In the genomic region with DNA sequence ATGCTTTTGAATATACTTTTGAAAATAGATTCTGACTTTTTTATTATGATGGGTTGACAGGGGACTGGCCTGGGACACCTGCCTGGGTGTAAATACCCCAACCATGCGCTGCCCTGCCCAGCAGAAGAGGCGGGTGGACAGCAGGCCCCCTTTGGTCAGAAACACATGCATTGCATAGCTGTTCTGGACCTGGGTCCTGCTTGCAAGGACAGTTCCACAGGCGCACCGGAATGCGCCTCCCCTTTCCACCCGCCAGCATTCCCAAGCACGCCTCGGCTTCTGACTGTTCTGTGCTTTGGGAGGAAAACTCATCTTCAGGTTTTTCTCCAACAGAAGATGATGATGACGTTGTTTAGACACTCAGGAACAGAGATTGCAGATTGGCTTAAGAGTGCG, we compare ENCODE assay signal across 8 cellular contexts. TPM values are rescaled to one million over a fixed set of nuclear protein-coding genes. Genes with fewer than 3 reads are reported as not detected.
DNase-seq lines count a peak whose midpoint lies in the region; ATAC-seq lines count a peak whose summit lies in the region.

No MANE protein-coding gene starts in this region.

- peak overlapping the region; percentile 91 for H4K5ac ChIP-seq in mesendoderm (ENCODE audit: low read length)

- H2AK5ac ChIP-seq in mesendoderm (ENCODE audit: low read length) = no peak overlapping the region

- peaks cover 12% of the 10 kb centered on the region for H3K9me3 Mint-ChIP-seq in stimulated activated naive CD8-positive, alpha-beta T cell treated with anti-CD3 and anti-CD28 coated beads, Interleukin-15, Interleukin-2, amounts not matched to agents 100 ng/mL and 50 ng/mL, for 24 hours
- no peaks in the 10 kb centered on the region for H3K9me3 Mint-ChIP-seq in activated T-helper 2 cell treated with anti-CD3 and anti-CD28 coated beads, Interferon-gamma antibody, Interleukin-2, Interleukin-4, amounts not matched to agents 10 μg/mL and 5 μg/mL and 100 μg/mL, durations not matched to agents 14 hours and 24 hours and 36 hours

- peak overlapping the region; percentile 91 for H3K4me3 Mint-ChIP-seq in stimulated activated naive CD8-positive, alpha-beta T cell treated with anti-CD3 and anti-CD28 coated beads, Interleukin-15, Interleukin-2, amounts not matched to agents 100 ng/mL and 50 ng/mL, for 24 hours
- peak overlapping the region; percentile 87 for H3K4me3 Mint-ChIP-seq in activated T-helper 2 cell treated with anti-CD3 and anti-CD28 coated beads, Interferon-gamma antibody, Interleukin-2, Interleukin-4, amounts not matched to agents 10 μg/mL and 5 μg/mL and 100 μg/mL, durations not matched to agents 14 hours and 24 hours and 36 hours (ENCODE audit: low read depth)

- H3K4me3 ChIP-seq in mesendoderm (ENCODE audit: low read length) = no peak overlapping the region

- peaks cover 14% of the 10 kb centered on the region for H3K79me2 ChIP-seq in mesendoderm (ENCODE audit: control insufficient read depth, insufficient read depth, low read length)

- DNase-seq in stimulated activated naive CD8-positive, alpha-beta T cell treated with anti-CD3 and anti-CD28 coated beads, Interleukin-15, Interleukin-2, amounts not matched to agents 100 U/mL and 50 U/mL, for 24 hours = no peak
- DNase-seq in activated T-helper 2 cell treated with anti-CD3 and anti-CD28 coated beads, Interferon-gamma antibody, Interleukin-2, Interleukin-4, amounts not matched to agents 10 μg/mL and 5 μg/mL and 100 μg/mL, durations not matched to agents 14 hours and 24 hours and 36 hours (ENCODE audit: low spot score) = no peak
- no peak for DNase-seq in mesendoderm
- DNase-seq in NCI-H510A treated with DMSO at 0.1 percent for 48 hours (lab: John Stamatoyannopoulos, UW) = no peak
- no peak for DNase-seq in NCI-H1417 treated with DMSO at 0.1 percent for 48 hours (lab: John Stamatoyannopoulos, UW)

- H2BK120ac ChIP-seq in mesendoderm (ENCODE audit: low read depth, low read length) = no peak overlapping the region

- intact Hi-C loops in activated T-helper 2 cell treated with anti-CD3 and anti-CD28 coated beads, Interferon-gamma antibody, Interleukin-2, Interleukin-4, amounts not matched to agents 10 μg/mL and 5 μg/mL and 100 μg/mL, durations not matched to agents 14 hours and 24 hours and 36 hours (cut with micrococcal nuclease) = loop anchor here (1.0 to 2.0 kb wide), 4 partner anchors 21 to 624 kb away; no protein-coding TSS in a partner anchor

- H3K56ac ChIP-seq in mesendoderm (ENCODE audit: low read length) = no peak overlapping the region

- no peak overlapping the region for H2BK15ac ChIP-seq in mesendoderm (replicated peaks; ENCODE audit: low read depth)

- H4K8ac ChIP-seq in mesendoderm (ENCODE audit: low read depth, low read length) = no peak overlapping the region

- H3K27me3 Mint-ChIP-seq in stimulated activated naive CD8-positive, alpha-beta T cell treated with anti-CD3 and anti-CD28 coated beads, Interleukin-15, Interleukin-2, amounts not matched to agents 100 ng/mL and 50 ng/mL, for 24 hours = peaks cover 28% of the 10 kb centered on the region
- peaks cover 24% of the 10 kb centered on the region for H3K27me3 Mint-ChIP-seq in activated T-helper 2 cell treated with anti-CD3 and anti-CD28 coated beads, Interferon-gamma antibody, Interleukin-2, Interleukin-4, amounts not matched to agents 10 μg/mL and 5 μg/mL and 100 μg/mL, durations not matched to agents 14 hours and 24 hours and 36 hours (ENCODE audit: low read depth)

- H3K4me2 ChIP-seq in mesendoderm (ENCODE audit: low read length) = no peak overlapping the region

- H3K27ac Mint-ChIP-seq in stimulated activated naive CD8-positive, alpha-beta T cell treated with anti-CD3 and anti-CD28 coated beads, Interleukin-15, Interleukin-2, amounts not matched to agents 100 ng/mL and 50 ng/mL, for 24 hours = peak overlapping the region; percentile 87
- no peak overlapping the region for H3K27ac Mint-ChIP-seq in activated T-helper 2 cell treated with anti-CD3 and anti-CD28 coated beads, Interferon-gamma antibody, Interleukin-2, Interleukin-4, amounts not matched to agents 10 μg/mL and 5 μg/mL and 100 μg/mL, durations not matched to agents 14 hours and 24 hours and 36 hours

- no peaks in the 10 kb centered on the region for H3K4me1 ChIP-seq in mesendoderm (ENCODE audit: control insufficient read depth, low read depth, low read length)

- no peaks in the 10 kb centered on the region for H3K36me3 ChIP-seq in mesendoderm (ENCODE audit: control insufficient read depth, insufficient read depth, low read length)

- H3K27ac ChIP-seq in mesendoderm (ENCODE audit: low read depth, low read length) = peak overlapping the region; percentile 11

- H2BK5ac ChIP-seq in mesendoderm (ENCODE audit: low read length) = no peak overlapping the region

- no peak overlapping the region for H3K9ac ChIP-seq in mesendoderm (ENCODE audit: low read length)

- no peak overlapping the region for H3K23ac ChIP-seq in mesendoderm (ENCODE audit: low read length)

- no peaks in the 10 kb centered on the region for H3K27me3 ChIP-seq in mesendoderm (ENCODE audit: insufficient read depth, low read length, poor library complexity)

- H3K4ac ChIP-seq in mesendoderm (ENCODE audit: low read depth, low read length) = no peak overlapping the region

- no peak for ATAC-seq in stimulated activated naive CD8-positive, alpha-beta T cell treated with anti-CD3 and anti-CD28 coated beads, Interleukin-15, Interleukin-2, amounts not matched to agents 100 U/mL and 50 U/mL, for 24 hours
- ATAC-seq in HG03442 (IDR thresholded peaks at IDR 0.05; ENCODE audit: unreplicated experiment) = no peak
- no peak for ATAC-seq in GM18868 (IDR thresholded peaks at IDR 0.05; ENCODE audit: unreplicated experiment)

- peaks cover 10% of the 10 kb centered on the region for H3K79me1 ChIP-seq in mesendoderm (ENCODE audit: low read length)

- no peak overlapping the region for H3K18ac ChIP-seq in mesendoderm (ENCODE audit: low read length)

- H3K4me1 Mint-ChIP-seq in stimulated activated naive CD8-positive, alpha-beta T cell treated with anti-CD3 and anti-CD28 coated beads, Interleukin-15, Interleukin-2, amounts not matched to agents 100 ng/mL and 50 ng/mL, for 24 hours (ENCODE audit: low read depth) = peaks cover 33% of the 10 kb centered on the region
- H3K4me1 Mint-ChIP-seq in activated T-helper 2 cell treated with anti-CD3 and anti-CD28 coated beads, Interferon-gamma antibody, Interleukin-2, Interleukin-4, amounts not matched to agents 10 μg/mL and 5 μg/mL and 100 μg/mL, durations not matched to agents 14 hours and 24 hours and 36 hours (ENCODE audit: low read depth) = peaks cover 13% of the 10 kb centered on the region

- no CpG with 5 or more reads among the region's 10 CpGs for WGBS in mesendoderm (ENCODE audit: extremely low coverage, insufficient coverage, low lambda C conversion rate)

- peaks cover 22% of the 10 kb centered on the region for H3K36me3 Mint-ChIP-seq in stimulated activated naive CD8-positive, alpha-beta T cell treated with anti-CD3 and anti-CD28 coated beads, Interleukin-15, Interleukin-2, amounts not matched to agents 100 ng/mL and 50 ng/mL, for 24 hours (ENCODE audit: low read depth)
- peaks cover 25% of the 10 kb centered on the region for H3K36me3 Mint-ChIP-seq in activated T-helper 2 cell treated with anti-CD3 and anti-CD28 coated beads, Interferon-gamma antibody, Interleukin-2, Interleukin-4, amounts not matched to agents 10 μg/mL and 5 μg/mL and 100 μg/mL, durations not matched to agents 14 hours and 24 hours and 36 hours (ENCODE audit: low read depth)

RNA-seq across cellular contexts. Expression of gene ZNF678, which starts 0.4 kb away (rescaled TPM):
- total RNA-seq in activated T-helper 2 cell treated with anti-CD3 and anti-CD28 coated beads, Interferon-gamma antibody, Interleukin-2, Interleukin-4, amounts not matched to agents 10 μg/mL and 5 μg/mL and 100 μg/mL, durations not matched to agents 14 hours and 24 hours and 36 hours = 5.1 and 5.7 TPM in 2 replicates
- 17.2 TPM for polyA plus RNA-seq in mesendoderm (2013, experiment 1 of 2)
- 16.6 TPM for polyA plus RNA-seq in mesendoderm (2013, experiment 2 of 2)
